ENCODE assay signal across 6 cellular contexts in genomic region chr11:235180-235997, GRCh38. TPM values are rescaled to one million over a fixed set of nuclear protein-coding genes. Genes with fewer than 3 reads are reported as not detected.
DNase-seq lines count a peak whose midpoint lies in the region; ATAC-seq and TF ChIP-seq lines count a peak whose summit lies in the region.

No MANE protein-coding gene starts in this region.

- peaks cover 8% of the 10 kb centered on the region for H3K36me3 Mint-ChIP-seq in activated naive CD4-positive, alpha-beta T cell treated with anti-CD3 and anti-CD28 coated beads for 36 hours (ENCODE audit: low read depth)

- intact Hi-C loops in activated naive CD4-positive, alpha-beta T cell treated with anti-CD3 and anti-CD28 coated beads for 36 hours (cut with micrococcal nuclease): loop anchor here (5.0 kb wide), 1 partner anchor 512 kb away; the partner anchor contains the start of gene TALDO1

- TF ChIP-seq CTCF in GM10248 (IDR thresholded peaks at IDR 0.05; ENCODE audit: control extremely low read depth, extremely low read depth, low read depth, missing control alignments): no peak

- peak overlapping the region; percentile 84 for H3K4me3 Mint-ChIP-seq in activated naive CD4-positive, alpha-beta T cell treated with anti-CD3 and anti-CD28 coated beads for 36 hours

- H3K27me3 Mint-ChIP-seq in activated naive CD4-positive, alpha-beta T cell treated with anti-CD3 and anti-CD28 coated beads for 36 hours (ENCODE audit: low read depth): no peaks in the 10 kb centered on the region

- no peak for ATAC-seq in HG02938 (IDR thresholded peaks at IDR 0.05; ENCODE audit: unreplicated experiment)

- H3K9me3 Mint-ChIP-seq in activated naive CD4-positive, alpha-beta T cell treated with anti-CD3 and anti-CD28 coated beads for 36 hours: no peaks in the 10 kb centered on the region

- H3K27ac Mint-ChIP-seq in activated naive CD4-positive, alpha-beta T cell treated with anti-CD3 and anti-CD28 coated beads for 36 hours: peak overlapping the region; percentile 90

- peaks cover 34% of the 10 kb centered on the region for H3K4me1 Mint-ChIP-seq in activated naive CD4-positive, alpha-beta T cell treated with anti-CD3 and anti-CD28 coated beads for 36 hours (ENCODE audit: low read depth)

- POLR2A ChIA-PET in GM10248 (lab: Yijun Ruan, JAX): no interaction called here

- peak; percentile 60 to 61 for DNase-seq in stimulated activated CD4-positive, alpha-beta T cell treated with anti-CD3 and anti-CD28 coated beads, Interleukin-12 subunit alpha, Interleukin-12 subunit beta, amount 100 ng/mL, for 24 hours (ENCODE audit: low read depth in 2 of 2)
- DNase-seq in stimulated activated CD4-positive, alpha-beta T cell treated with anti-CD3 and anti-CD28 coated beads, Interleukin-12 subunit alpha, Interleukin-12 subunit beta, amount 100 ng/mL, for 4 hours: no peak
- DNase-seq in activated naive CD4-positive, alpha-beta T cell treated with anti-CD3 and anti-CD28 coated beads for 36 hours: peak; percentile 89
- DNase-seq in lung microvascular endothelial cell (ENCODE audit: low read depth in 2 of 2) (peak; percentile 34), GM10248 (ENCODE audit: extremely low spot score) (no peak)

- CTCF ChIA-PET in activated naive CD4-positive, alpha-beta T cell treated with anti-CD3 and anti-CD28 coated beads for 36 hours (lab: Charles Lee): interaction anchor here (0.6 kb wide), 1 partner anchor 626 kb away, joined by 3 read pairs; no protein-coding TSS in a partner anchor
- CTCF ChIA-PET in GM10248 (lab: Yijun Ruan, JAX): interaction anchor here (1.0 to 9.4 kb wide), 3 partner anchors 12 to 19 kb away, joined by 3 to 85 read pairs (median 4); no protein-coding TSS in a partner anchor

RNA-seq across cellular contexts. Expression of gene SIRT3, which starts 0.8 kb away (rescaled TPM):
- total RNA-seq in activated naive CD4-positive, alpha-beta T cell treated with anti-CD3 and anti-CD28 coated beads for 36 hours: 10 to 100 TPM; 16.1 to 20.1 TPM
- total RNA-seq in lung microvascular endothelial cell: 6.0 and 6.8 TPM in 2 replicates

RNA-seq across cellular contexts. Expression of gene PSMD13, which starts 1.4 kb away (rescaled TPM):
- 100 to 1,000 TPM; 206 to 210 TPM for total RNA-seq in activated naive CD4-positive, alpha-beta T cell treated with anti-CD3 and anti-CD28 coated beads for 36 hours
- 141 and 161 TPM in 2 replicates for total RNA-seq in lung microvascular endothelial cell

RNA-seq across cellular contexts. Expression of gene RIC8A, which starts 27.9 kb away (rescaled TPM):
- 10 to 100 TPM; 74.9 to 85.0 TPM for total RNA-seq in activated naive CD4-positive, alpha-beta T cell treated with anti-CD3 and anti-CD28 coated beads for 36 hours
- 122 and 160 TPM in 2 replicates for total RNA-seq in lung microvascular endothelial cell

RNA-seq across cellular contexts. Expression of gene BET1L, which starts 28.2 kb away (rescaled TPM):
- 10 to 100 TPM; 50.4 to 51.6 TPM for total RNA-seq in activated naive CD4-positive, alpha-beta T cell treated with anti-CD3 and anti-CD28 coated beads for 36 hours
- total RNA-seq in lung microvascular endothelial cell: 8.9 and 11.3 TPM in 2 replicates

RNA-seq across cellular contexts. Expression of gene SCGB1C1, which starts 42.5 kb away (rescaled TPM):
- not detected for total RNA-seq in activated naive CD4-positive, alpha-beta T cell treated with anti-CD3 and anti-CD28 coated beads for 36 hours
- total RNA-seq in lung microvascular endothelial cell: not detected in 2 replicates

Comparison
In these comparisons a context has a peak if more than half of its experiments do, and no peak if none do; other contexts are left out.
1. DNase-seq: peak in stimulated activated CD4-positive, alpha-beta T cell treated with anti-CD3 and anti-CD28 coated beads, Interleukin-12 subunit alpha, Interleukin-12 subunit beta, amount 100 ng/mL, for 24 hours (2 of 2), activated naive CD4-positive, alpha-beta T cell treated with anti-CD3 and anti-CD28 coated beads for 36 hours (single experiment) and lung microvascular endothelial cell (2 of 2); none in stimulated activated CD4-positive, alpha-beta T cell treated with anti-CD3 and anti-CD28 coated beads, Interleukin-12 subunit alpha, Interleukin-12 subunit beta, amount 100 ng/mL, for 4 hours (single experiment) and GM10248 (single experiment).